Comparison of ENCODE assay signal across 9 cellular contexts in genomic region chr15:78907577-78907976, GRCh38. TPM values are rescaled to one million over a fixed set of nuclear protein-coding genes. Genes with fewer than 3 reads are reported as not detected.
A peak's percentile ranks its signal among the peaks of the same experiment; 100 is the strongest.
DNase-seq lines count a peak whose midpoint lies in the region; ATAC-seq, FAIRE-seq and TF ChIP-seq lines count a peak whose summit lies in the region.
"Had no signal": no experiment of that assay in that cellular context is flagged by ENCODE, and none has a peak within 500 bp of the region (broad histone marks: within the 10 kb centered on the region; RNA-seq: fewer than 3 reads in every experiment).

No MANE protein-coding gene starts in this region.

- H4K8ac ChIP-seq in H9 (replicated peaks; ENCODE audit: insufficient read length, low read depth, low read length) = no peak overlapping the region

- H3K9me3 ChIP-seq in H9 (ENCODE audit: control insufficient read depth, low read depth, low read length) = no peaks in the 10 kb centered on the region
- H3K9me3 ChIP-seq in keratinocyte (ENCODE audit: control insufficient read depth, low read depth, low read length) = no peaks in the 10 kb centered on the region

- H3K4me2 ChIP-seq in H9 (ENCODE audit: insufficient read depth, insufficient read length, low read length) (no peak overlapping the region), keratinocyte (ENCODE audit: control insufficient read depth, extremely low read depth, insufficient read depth, low read depth, low read length) (no peak overlapping the region)

- no peak overlapping the region for H3T11ph ChIP-seq in H9 (ENCODE audit: low read length)

- H3K4ac ChIP-seq in H9 (ENCODE audit: low read depth, low read length) = no peak overlapping the region

- no peaks in the 10 kb centered on the region; the same call in 1 of the 2 replicates for H3K27me3 Mint-ChIP-seq in H9 (ENCODE audit: low read depth)

- H3K27me3 ChIP-seq in H9 (ENCODE audit: insufficient read depth, low read length) (no peaks in the 10 kb centered on the region), keratinocyte (ENCODE audit: control insufficient read depth, extremely low read depth, insufficient read depth, low read length) (no peaks in the 10 kb centered on the region)

- no peak overlapping the region for H3K18ac ChIP-seq in H9 (ENCODE audit: insufficient read length, low read depth, low read length)

- TF ChIP-seq CTCF in C4-2B (conservative IDR thresholded peaks at IDR 0.05) = peak; percentile 56
- peak; percentile 64 for TF ChIP-seq CTCF in H9 (conservative IDR thresholded peaks at IDR 0.05)
- TF ChIP-seq CTCF in WI38 (IDR thresholded peaks at IDR 0.05; ENCODE audit: low read depth, low read length) = 0 out of 2 replicates have a peak, but pooled peaks have one; percentile 14
- TF ChIP-seq CTCF in keratinocyte (optimal IDR thresholded peaks at IDR 0.05 in 1 of 3, IDR thresholded peaks at IDR 0.05 in 1 of 3, conservative IDR thresholded peaks at IDR 0.05 in 1 of 3; ENCODE audit: extremely low read depth in 1 of 3, insufficient read depth in 2 of 3, low read length in 3 of 3) = peak in 2 of 3 experiments; percentile 25 to 32

- H3K27ac Mint-ChIP-seq in H9 = no peak overlapping the region

- no peaks in the 10 kb centered on the region for H4K20me1 ChIP-seq in H9 (ENCODE audit: control insufficient read depth, insufficient read depth, insufficient read length)
- no peaks in the 10 kb centered on the region for H4K20me1 ChIP-seq in keratinocyte (ENCODE audit: control insufficient read depth, extremely low read depth, insufficient read depth, low read length)

- H2BK12ac ChIP-seq in H9 (ENCODE audit: insufficient read length, low read depth, low read length) = no peak overlapping the region

- DNase-seq in H9 (peak; percentile 65), keratinocyte (ENCODE audit: low read depth, low spot score) (no peak), GDM1 (lab: John Stamatoyannopoulos, UW) (no peak), hippocampal formation (lab: John Stamatoyannopoulos, UW) (no peak)
- DNase-seq: NCI-H187 treated with DMSO at 0.1 percent for 48 hours had no signal

- no peak overlapping the region for H3K27ac ChIP-seq in C4-2B
- H3K27ac ChIP-seq in H9 (ENCODE audit: insufficient read length, low read depth, low read length) = no peak overlapping the region
- H3K27ac ChIP-seq in keratinocyte (ENCODE audit: control insufficient read depth, insufficient read depth, low read length) = no peak overlapping the region

- peaks cover 16 to 23% of the 10 kb centered on the region in 2 experiments for H3K4me1 Mint-ChIP-seq in H9

- H2BK15ac ChIP-seq in H9 (ENCODE audit: low read depth, low read length) = no peak overlapping the region

- H3K23ac ChIP-seq in H9 (ENCODE audit: insufficient read length, low read depth, low read length) = no peak overlapping the region

- no peaks in the 10 kb centered on the region for H3K79me1 ChIP-seq in H9 (ENCODE audit: insufficient read depth, low read depth, low read length, poor library complexity, severe bottlenecking)

- peaks cover 16 to 64% (median 57%) of the 10 kb centered on the region in 3 experiments; a peak in 6 of 7 replicates for H3K36me3 Mint-ChIP-seq in H9 (ENCODE audit: insufficient read depth in 1 of 3, low read depth in 3 of 3)

- H2BK5ac ChIP-seq in H9 (ENCODE audit: insufficient read length, low read length) = no peak overlapping the region

- no peak overlapping the region for H3K4me3 Mint-ChIP-seq in H9

- FAIRE-seq in keratinocyte (lab: Jason Lieb, UNC) = no peak

- H3K36me3 ChIP-seq in keratinocyte (ENCODE audit: control insufficient read depth in 2 of 2, extremely low read depth in 1 of 2, insufficient read depth in 2 of 2, low read length in 2 of 2) = peaks cover 23 to 25% of the 10 kb centered on the region in 2 experiments

- H2BK120ac ChIP-seq in H9 (ENCODE audit: low read depth, low read length, poor library complexity, severe bottlenecking) = no peak overlapping the region

- no peak overlapping the region for H3K14ac ChIP-seq in H9 (ENCODE audit: insufficient read depth, low read length)

- dilution Hi-C loops in keratinocyte (cut with MboI; ENCODE audit: extremely low pct_ligation_motif_present, low sequenced_read_pairs) = no loop called here

- H2BK20ac ChIP-seq in H9 (ENCODE audit: low read depth, low read length, poor library complexity, severe bottlenecking) = no peak overlapping the region

- ATAC-seq in HG03378 (IDR thresholded peaks at IDR 0.05; ENCODE audit: unreplicated experiment) (no peak), HG03095 (IDR thresholded peaks at IDR 0.05; ENCODE audit: unreplicated experiment) (no peak)

- no peaks in the 10 kb centered on the region for H3K23me2 ChIP-seq in H9 (ENCODE audit: insufficient read length, low read depth, low read length, poor library complexity, severe bottlenecking)

- H4K91ac ChIP-seq in H9 (ENCODE audit: insufficient read length, low read depth, low read length) = no peak overlapping the region

- H3K9ac ChIP-seq in H9 (ENCODE audit: extremely low read depth, insufficient read length, low read length) = no peak overlapping the region
- no peak overlapping the region for H3K9ac ChIP-seq in keratinocyte (ENCODE audit: control insufficient read depth, extremely low read depth, insufficient read depth, low read length)

- no peak overlapping the region for H4K5ac ChIP-seq in H9 (ENCODE audit: insufficient read length, low read depth, low read length)

- H3K4me3 ChIP-seq in WI38 (ENCODE audit: low read depth, low read length) (no peak overlapping the region), keratinocyte (ENCODE audit: control insufficient read depth in 2 of 3, extremely low read depth in 1 of 3, insufficient read depth in 2 of 3, low read depth in 1 of 3, low read length in 3 of 3) (no peak overlapping the region)

- no peak overlapping the region for H2AK5ac ChIP-seq in H9 (ENCODE audit: insufficient read length, low read length)

- H2AFZ ChIP-seq in H9 (ENCODE audit: low read length) = no peak overlapping the region
- H2AFZ ChIP-seq in keratinocyte (ENCODE audit: control insufficient read depth, low read length) = no peak overlapping the region

- WGBS in H9 (ENCODE audit: extremely low coverage, insufficient read length, low lambda C conversion rate) = no CpG with 5 or more reads among the region's 3 CpGs

- H3K79me2 ChIP-seq in H9 (ENCODE audit: insufficient read depth, low read length) (no peaks in the 10 kb centered on the region), keratinocyte (ENCODE audit: control insufficient read depth, insufficient read depth, low read length) (no peaks in the 10 kb centered on the region)

- H3K9me1 ChIP-seq in keratinocyte (ENCODE audit: control insufficient read depth, extremely low read depth, insufficient read depth, low read length) = no peaks in the 10 kb centered on the region

- no peaks in the 10 kb centered on the region for H3K9me3 Mint-ChIP-seq in H9

- H3K4me1 ChIP-seq in H9 (ENCODE audit: insufficient read depth, low read length) = peaks cover 2% of the 10 kb centered on the region; the same call in 1 of the 2 replicates
- no peaks in the 10 kb centered on the region for H3K4me1 ChIP-seq in keratinocyte (ENCODE audit: control insufficient read depth, extremely low read depth, insufficient read depth, low read length)

- H3K56ac ChIP-seq in H9 (ENCODE audit: insufficient read length, low read depth, low read length) = no peak overlapping the region

RNA-seq across cellular contexts. Expression of gene MORF4L1, which starts 34.9 kb away (rescaled TPM):
- total RNA-seq in H9 (2021) = 544 and 553 TPM in 2 replicates
- polyA plus RNA-seq in keratinocyte = 163 to 293 TPM (median 281 TPM) in 3 replicates
- 283 TPM for polyA plus RNA-seq in keratinocyte (2011; ENCODE audit: low read depth)
- 231 and 274 TPM in 2 replicates for polyA plus RNA-seq in keratinocyte (2011; cell fraction: cytosol; rRNA removed)
- polyA plus RNA-seq in keratinocyte (2011; cell fraction: nucleus; rRNA removed) = 114 and 151 TPM in 2 replicates
- 194 and 269 TPM in 2 replicates for polyA plus RNA-seq in keratinocyte (2012; ENCODE audit: low replicate concordance)
- polyA minus RNA-seq in keratinocyte = 26.2 to 85.8 TPM (median 49.6 TPM) in 3 replicates
- polyA minus RNA-seq in keratinocyte (2011; cell fraction: cytosol; rRNA and poly(A)+ RNA removed) = 60.4 TPM
- polyA minus RNA-seq in keratinocyte (2011; cell fraction: nucleus; rRNA and poly(A)+ RNA removed) = 30.8 and 66.9 TPM in 2 replicates

RNA-seq across cellular contexts. Expression of gene CTSH, which starts 37.3 kb away (rescaled TPM):
- 15.5 and 16.8 TPM in 2 replicates for total RNA-seq in H9 (2021)
- 23.0 to 38.4 TPM (median 26.6 TPM) in 3 replicates for polyA plus RNA-seq in keratinocyte
- polyA plus RNA-seq in keratinocyte (2011; ENCODE audit: low read depth) = 19.2 TPM
- polyA plus RNA-seq in keratinocyte (2011; cell fraction: cytosol; rRNA removed) = 16.9 and 21.8 TPM in 2 replicates
- polyA plus RNA-seq in keratinocyte (2011; cell fraction: nucleus; rRNA removed) = 21.7 and 25.2 TPM in 2 replicates
- 19.7 and 38.2 TPM in 2 replicates for polyA plus RNA-seq in keratinocyte (2012; ENCODE audit: low replicate concordance)
- polyA minus RNA-seq in keratinocyte = 3.8 to 12.0 TPM (median 11.4 TPM) in 3 replicates
- polyA minus RNA-seq in keratinocyte (2011; cell fraction: cytosol; rRNA and poly(A)+ RNA removed) = 6.3 TPM
- 11.0 and 12.3 TPM in 2 replicates for polyA minus RNA-seq in keratinocyte (2011; cell fraction: nucleus; rRNA and poly(A)+ RNA removed)

Comparison
In these comparisons a context has a peak if more than half of its experiments do, and no peak if none do; other contexts are left out.
1. CTCF ChIP-seq: peak in every context shown above with its lines; median percentile 64 in H9; 56 in C4-2B; 28 in keratinocyte; 14 in WI38.